ENCODE assay signal across 8 cellular contexts in genomic region chr20:43537921-43538854, GRCh38. TPM values are rescaled to one million over a fixed set of nuclear protein-coding genes. Genes with fewer than 3 reads are reported as not detected.
DNase-seq lines count a peak whose midpoint lies in the region; ATAC-seq and TF ChIP-seq lines count a peak whose summit lies in the region.

No MANE protein-coding gene starts in this region.

- no peaks in the 10 kb centered on the region for H4K20me1 ChIP-seq in hepatocyte (ENCODE audit: insufficient read depth, poor library complexity, severe bottlenecking)

- ATAC-seq in sciatic nerve (peak; percentile 70), HG03135 (IDR thresholded peaks at IDR 0.05; ENCODE audit: unreplicated experiment) (no peak), HG03439 (IDR thresholded peaks at IDR 0.05; ENCODE audit: unreplicated experiment) (no peak)

- no peak overlapping the region for H3K27ac ChIP-seq in hepatocyte

- H3K36me3 ChIP-seq in MG63 (no peaks in the 10 kb centered on the region), hepatocyte (replicated peaks; ENCODE audit: insufficient read depth, low read depth) (no peaks in the 10 kb centered on the region)

- peak; percentile 96 for TF ChIP-seq CTCF in astrocyte of the spinal cord (IDR thresholded peaks at IDR 0.05; ENCODE audit: low read depth, low read length)
- TF ChIP-seq CTCF in hepatocyte (IDR thresholded peaks at IDR 0.05; ENCODE audit: poor library complexity), result peak; percentile 83

- intact Hi-C loops in sciatic nerve (cut with DNase I), result loop anchor here (10.0 kb wide), 1 partner anchor 87 kb away; no protein-coding TSS in a partner anchor

- DNase-seq in GF-D8 (lab: John Stamatoyannopoulos, UW) (peak; percentile 44), MG63 (peak; percentile 41), SW480 (ENCODE audit: low spot score) (peak; percentile 57), astrocyte of the spinal cord (ENCODE audit: low read depth, low spot score) (peak; percentile 60), hepatocyte (ENCODE audit: low spot score) (peak; percentile 82), sciatic nerve (ENCODE audit: low spot score) (peak; percentile 84)

- no peaks in the 10 kb centered on the region for H3K4me1 ChIP-seq in hepatocyte (ENCODE audit: insufficient read depth)

- WGBS in hepatocyte (ENCODE audit: low lambda C conversion rate, missing lambda C conversion rate), result 41% methylated on average over 4 of the region's 4 CpGs

- no peak overlapping the region for H2AFZ ChIP-seq in hepatocyte

- H3K4me3 ChIP-seq in MG63 (no peak overlapping the region), astrocyte of the spinal cord (ENCODE audit: low read depth, low read length) (no peak overlapping the region), hepatocyte (no peak overlapping the region)

- in situ Hi-C loops in astrocyte of the spinal cord (cut with HindIII; ENCODE audit: low sequenced_read_pairs), result no loop called here

- no peaks in the 10 kb centered on the region for H3K27me3 ChIP-seq in MG63
- H3K27me3 ChIP-seq in hepatocyte, result no peaks in the 10 kb centered on the region

- H3K9me3 ChIP-seq in MG63, result 0 out of 2 replicates have a peak, but pooled peaks cover 2% of the 10 kb centered on the region
- H3K9me3 ChIP-seq in hepatocyte (ENCODE audit: low read depth), result no peaks in the 10 kb centered on the region

- no peaks in the 10 kb centered on the region for H3K79me2 ChIP-seq in hepatocyte

- H3K9me2 ChIP-seq in hepatocyte (replicated peaks; ENCODE audit: insufficient read depth), result no peaks in the 10 kb centered on the region

- no peak overlapping the region for H3K4me2 ChIP-seq in hepatocyte

RNA-seq across cellular contexts. Expression of gene SGK2, which starts 20.6 kb away (rescaled TPM):
- 0.72 TPM in 1 of 2 replicates, not detected in the other for total RNA-seq in MG63 (2014; rRNA removed; shearing (Covaris generic); ENCODE audit: low replicate concordance)
- total RNA-seq in hepatocyte (20.6 and 21.2 TPM in 2 replicates), sciatic nerve (7.7 TPM)
- polyA plus RNA-seq in hepatocyte, result 8.8 and 12.5 TPM in 2 replicates

RNA-seq across cellular contexts. Expression of gene L3MBTL1, which starts 30.7 kb away (rescaled TPM):
- 0.53 and 0.81 TPM in 2 replicates for total RNA-seq in MG63 (2014; rRNA removed; shearing (Covaris generic); ENCODE audit: low replicate concordance)
- total RNA-seq in hepatocyte (6.2 and 7.9 TPM in 2 replicates), sciatic nerve (23.0 TPM)
- polyA plus RNA-seq in hepatocyte, result 7.5 and 14.6 TPM in 2 replicates

RNA-seq across cellular contexts. Expression of gene IFT52, which starts 52.5 kb away (rescaled TPM):
- total RNA-seq in MG63 (2014; rRNA removed; shearing (Covaris generic); ENCODE audit: low replicate concordance), result 45.4 and 53.0 TPM in 2 replicates
- total RNA-seq in hepatocyte (38.2 and 39.8 TPM in 2 replicates), sciatic nerve (34.2 TPM)
- 21.8 and 26.3 TPM in 2 replicates for polyA plus RNA-seq in hepatocyte
